In the genomic region with DNA sequence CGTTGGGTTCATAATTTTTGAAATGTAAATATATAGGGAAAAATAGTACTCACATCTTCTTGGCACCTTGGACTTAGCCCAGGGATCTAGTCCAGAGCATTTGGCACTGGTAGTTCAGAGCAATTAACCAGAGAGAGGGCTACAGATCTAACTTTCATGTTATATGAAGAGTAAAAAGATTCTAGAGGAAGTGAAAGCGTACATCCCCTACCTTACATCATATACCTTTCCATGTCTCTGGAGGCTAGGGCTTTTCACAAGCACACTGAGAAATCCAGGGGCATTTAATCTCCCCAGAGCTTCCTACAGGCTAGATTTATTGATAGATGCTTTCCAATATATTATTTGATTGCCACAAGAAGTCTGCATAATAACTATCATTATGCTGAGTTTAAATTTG, we compare ENCODE assay signal across 26 cellular contexts.
A peak's percentile ranks its signal among the peaks of the same experiment; 100 is the strongest.
DNase-seq lines count a peak whose midpoint lies in the region; ATAC-seq, FAIRE-seq and TF ChIP-seq lines count a peak whose summit lies in the region.
"Had no signal": no experiment of that assay in that cellular context is flagged by ENCODE, and none has a peak within 500 bp of the region (broad histone marks: within the 10 kb centered on the region; RNA-seq: fewer than 3 reads in every experiment).

No MANE protein-coding gene starts in this region.

- no peak overlapping the region for H3K27ac Mint-ChIP-seq in chondrocyte (ENCODE audit: unreplicated experiment)
- H3K27ac Mint-ChIP-seq: activated CD8-positive, alpha-beta T cell treated with anti-CD3 and anti-CD28 coated beads, Interleukin-2, amount 10 ng/mL, durations not matched to agents 7 days and 5 days; effector memory CD8-positive, alpha-beta T cell; naive thymus-derived CD4-positive, alpha-beta T cell; stimulated activated effector memory CD8-positive, alpha-beta T cell treated with anti-CD3 and anti-CD28 coated beads, Interleukin-12 subunit alpha, Interleukin-12 subunit beta, amount 100 ng/mL, for 72 hours had no signal

- peaks cover 4% of the 10 kb centered on the region for H3K27me3 Mint-ChIP-seq in chondrocyte (ENCODE audit: low read depth)
- H3K27me3 Mint-ChIP-seq: effector memory CD8-positive, alpha-beta T cell had no signal

- H3K4me1 Mint-ChIP-seq in chondrocyte (ENCODE audit: low read depth) = no peaks in the 10 kb centered on the region
- H3K4me1 Mint-ChIP-seq: naive thymus-derived CD4-positive, alpha-beta T cell; stimulated activated effector memory CD8-positive, alpha-beta T cell treated with anti-CD3 and anti-CD28 coated beads, Interleukin-12 subunit alpha, Interleukin-12 subunit beta, amount 100 ng/mL, for 72 hours had no signal

- H3K9me3 Mint-ChIP-seq in chondrocyte (ENCODE audit: low read depth) = peaks cover 2% of the 10 kb centered on the region

- ATAC-seq in HG02623 (IDR thresholded peaks at IDR 0.05; ENCODE audit: unreplicated experiment) (peak; percentile 51), HG03521 (IDR thresholded peaks at IDR 0.05; ENCODE audit: unreplicated experiment) (peak; percentile 57), GM21515 (IDR thresholded peaks at IDR 0.05; ENCODE audit: unreplicated experiment) (no peak), GM18867 (IDR thresholded peaks at IDR 0.05; ENCODE audit: unreplicated experiment) (no peak)
- ATAC-seq: activated CD8-positive, alpha-beta T cell treated with anti-CD3 and anti-CD28 coated beads, Interleukin-2, amount 10 ng/mL, durations not matched to agents 7 days and 5 days; effector memory CD8-positive, alpha-beta T cell; esophagus mucosa; naive thymus-derived CD4-positive, alpha-beta T cell; SK-N-SH treated with all-trans-retinoic acid at 6 μM for 48 hours; stimulated activated effector memory CD8-positive, alpha-beta T cell treated with anti-CD3 and anti-CD28 coated beads, Interleukin-12 subunit alpha, Interleukin-12 subunit beta, amount 100 ng/mL, for 72 hours had no signal

- peak; percentile 23 for FAIRE-seq in GM19239 (lab: Jason Lieb, UNC)
- FAIRE-seq: small intestine had no signal

- DNase-seq in GM19239 (ENCODE audit: insufficient read length, low spot score) = no peak
- no peak for DNase-seq in UCSD-AML1 (lab: John Stamatoyannopoulos, UW; ENCODE audit: unreplicated experiment)
- no peak for DNase-seq in chondrocyte (ENCODE audit: low spot score)
- DNase-seq: activated CD4-positive, CD25-positive, alpha-beta regulatory T cell treated with anti-CD3 and anti-CD28 coated beads, Interleukin-2, amount 50 U/mL, for 72 hours; activated CD8-positive, alpha-beta T cell treated with anti-CD3 and anti-CD28 coated beads, Interleukin-2, amount 10 ng/mL, durations not matched to agents 7 days and 5 days; activated T-cell treated with anti-CD3 and anti-CD28 coated beads, Interleukin-2, amount 50 U/mL, for 1 hour; brain microvascular endothelial cell; effector memory CD8-positive, alpha-beta T cell; foreskin melanocyte; naive thymus-derived CD4-positive, alpha-beta T cell; NCI-H1048; NCI-H2081 treated with DMSO at 0.1 percent for 48 hours; NCI-H510A treated with DMSO at 0.1 percent for 48 hours; NK-92 treated with Interleukin-12 subunit alpha and Interleukin-12 subunit beta, amount 100 ng/mL, for 24 hours; occipital lobe; small intestine; stimulated activated CD4-positive, alpha-beta T cell treated with anti-CD3 and anti-CD28 coated beads, Interleukin-2, amount 100 ng/mL, for 24 hours; T-helper 9 cell; uterus had no signal

- H3K4me3 Mint-ChIP-seq in chondrocyte (ENCODE audit: unreplicated experiment) = no peak overlapping the region
- H3K4me3 Mint-ChIP-seq: activated CD8-positive, alpha-beta T cell treated with anti-CD3 and anti-CD28 coated beads, Interleukin-2, amount 10 ng/mL, durations not matched to agents 7 days and 5 days; effector memory CD8-positive, alpha-beta T cell; naive thymus-derived CD4-positive, alpha-beta T cell; stimulated activated effector memory CD8-positive, alpha-beta T cell treated with anti-CD3 and anti-CD28 coated beads, Interleukin-12 subunit alpha, Interleukin-12 subunit beta, amount 100 ng/mL, for 72 hours had no signal

- no peaks in the 10 kb centered on the region for H3K36me3 Mint-ChIP-seq in chondrocyte (ENCODE audit: low read depth)
- H3K36me3 Mint-ChIP-seq: stimulated activated effector memory CD8-positive, alpha-beta T cell treated with anti-CD3 and anti-CD28 coated beads, Interleukin-12 subunit alpha, Interleukin-12 subunit beta, amount 100 ng/mL, for 72 hours had no signal

- no peak for TF ChIP-seq CTCF in chondrocyte (IDR thresholded peaks at IDR 0.05)

Comparison
In these comparisons a context has a peak if more than half of its experiments do, and no peak if none do; other contexts are left out.
1. ATAC-seq: peak in HG02623 (single experiment) and HG03521 (single experiment); none in GM21515 (single experiment) and GM18867 (single experiment).